In genomic region chr18:48623468-48624220, GRCh38 we compare ENCODE assay signal across 12 cellular contexts.
DNase-seq lines count a peak whose midpoint lies in the region; FAIRE-seq and TF ChIP-seq lines count a peak whose summit lies in the region.
"Had no signal": no experiment of that assay in that cellular context is flagged by ENCODE, and none has a peak within 500 bp of the region (broad histone marks: within the 10 kb centered on the region; RNA-seq: fewer than 3 reads in every experiment).

No MANE protein-coding gene starts in this region.

- intact Hi-C loops in ascending aorta (cut with DNase I): loop anchor here (5.0 kb wide), 2 partner anchors 61 to 136 kb away; no protein-coding TSS in a partner anchor

- DNase-seq in GM19239 (ENCODE audit: insufficient read length, low spot score) (no peak), ascending aorta (ENCODE audit: low spot score in 2 of 2) (no peak), glomerular visceral epithelial cell (ENCODE audit: extremely low spot score) (peak; percentile 82), DMS153 treated with DMSO at 0.1 percent for 48 hours (lab: John Stamatoyannopoulos, UW; ENCODE audit: unreplicated experiment) (no peak), OCI-M2 (lab: John Stamatoyannopoulos, UW; ENCODE audit: unreplicated experiment) (no peak), GM10248 (ENCODE audit: extremely low spot score) (no peak), GF-D8 (lab: John Stamatoyannopoulos, UW) (no peak)
- DNase-seq: activated effector memory CD4-positive, alpha-beta T cell treated with anti-CD3 and anti-CD28 coated beads, Interleukin-2, amount 50 U/mL, for 16 hours; Kasumi-1; mucosa of descending colon; NCI-H526 treated with DMSO at 0.1 percent for 48 hours had no signal

- no peak for TF ChIP-seq CTCF in ascending aorta (IDR thresholded peaks at IDR 0.05)
- TF ChIP-seq CTCF in GM10248 (IDR thresholded peaks at IDR 0.05; ENCODE audit: control extremely low read depth, extremely low read depth, low read depth, missing control alignments): no peak

- POLR2A ChIA-PET in GM10248 (lab: Yijun Ruan, JAX): interaction anchor here (0.6 kb wide), 1 partner anchor 162 kb away, joined by 5 read pairs; no protein-coding TSS in a partner anchor

- no peak overlapping the region for H3K4me3 ChIP-seq in ascending aorta
- no peak overlapping the region for H3K4me3 ChIP-seq in subcutaneous abdominal adipose tissue (ENCODE audit: low read depth in 1 of 5, low read length in 5 of 5)
- H3K4me3 ChIP-seq: mucosa of descending colon had no signal

- H3K36me3 ChIP-seq in ascending aorta (peaks cover 20 to 22% of the 10 kb centered on the region in 2 donors), subcutaneous abdominal adipose tissue (ENCODE audit: control insufficient read depth in 5 of 5, insufficient read depth in 5 of 5, low read length in 5 of 5) (peaks cover 0 to 57% (median 49%) of the 10 kb centered on the region in 5 donors)

- H3K27ac ChIP-seq in ascending aorta: peak overlapping the region; percentile 73 to 78
- peak overlapping the region; percentile 41 for H3K27ac ChIP-seq in subcutaneous abdominal adipose tissue (ENCODE audit: low read depth, low read length)

- FAIRE-seq in GM19239 (lab: Jason Lieb, UNC): peak; percentile 11

- CTCF ChIA-PET in GM10248 (lab: Yijun Ruan, JAX): interaction anchor here (1.6 kb wide), 1 partner anchor 13 kb away, joined by 4 read pairs; no protein-coding TSS in a partner anchor

- no peak overlapping the region for H3K9ac ChIP-seq in subcutaneous abdominal adipose tissue (ENCODE audit: low read length in 5 of 5)

- H3K27me3 ChIP-seq in ascending aorta (no peaks in the 10 kb centered on the region), subcutaneous abdominal adipose tissue (ENCODE audit: control insufficient read depth in 5 of 5, insufficient read depth in 4 of 5, low read length in 5 of 5) (no peaks in the 10 kb centered on the region)

- peaks cover 6 to 22% of the 10 kb centered on the region in 2 donors for H3K4me1 ChIP-seq in ascending aorta
- H3K4me1 ChIP-seq in subcutaneous abdominal adipose tissue (ENCODE audit: control insufficient read depth in 5 of 5, insufficient read depth in 5 of 5, low read length in 5 of 5): peaks cover 0 to 7% (median 7%) of the 10 kb centered on the region in 5 donors

- H3K9me3 ChIP-seq in ascending aorta (no peaks in the 10 kb centered on the region), subcutaneous abdominal adipose tissue (ENCODE audit: control insufficient read depth in 5 of 5, low read length in 5 of 5) (no peaks in the 10 kb centered on the region)
- H3K9me3 ChIP-seq: mucosa of descending colon had no signal
